In the genomic region with DNA sequence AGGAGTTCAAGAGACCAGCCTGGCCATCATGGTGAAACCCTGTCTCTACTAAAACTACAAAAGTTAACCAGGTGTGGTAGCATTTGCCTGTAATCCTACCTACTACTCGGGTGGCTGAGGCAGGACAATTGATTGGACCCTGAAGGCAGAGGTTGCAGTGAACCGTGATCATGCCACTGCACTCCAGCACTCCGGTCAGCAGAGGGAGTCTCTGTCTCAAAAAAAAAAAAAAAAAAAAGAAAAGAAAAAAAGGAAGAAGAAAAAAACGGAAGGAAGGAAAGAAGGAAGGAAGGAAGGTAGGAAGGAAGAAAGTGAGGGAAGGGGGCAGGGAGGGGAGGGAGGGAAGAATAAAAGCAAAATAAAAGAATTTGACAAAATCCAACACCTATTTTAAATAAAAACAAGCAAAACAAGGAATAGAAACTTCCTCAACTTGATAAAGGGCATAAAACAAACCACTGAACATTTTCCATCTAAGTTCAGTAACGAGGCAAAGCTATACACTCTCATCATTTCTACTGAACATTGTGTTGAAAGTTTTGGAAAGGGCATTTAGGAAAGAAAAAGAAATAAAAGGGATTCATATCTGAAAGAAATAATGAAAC, we compare ENCODE assay signal across 10 cellular contexts.
DNase-seq lines count a peak whose midpoint lies in the region; ATAC-seq and TF ChIP-seq lines count a peak whose summit lies in the region.
"Had no signal": no experiment of that assay in that cellular context is flagged by ENCODE, and none has a peak within 500 bp of the region (broad histone marks: within the 10 kb centered on the region; RNA-seq: fewer than 3 reads in every experiment).

No MANE protein-coding gene starts in this region.

- in situ Hi-C loops in SK-MEL-5 (cut with HindIII; ENCODE audit: low pct_unique_long_range_greater_than_20kb, low sequenced_read_pairs), result no loop called here

- no peak for ATAC-seq in sciatic nerve
- ATAC-seq in HG03442 (IDR thresholded peaks at IDR 0.05; ENCODE audit: unreplicated experiment), result no peak

- TF ChIP-seq CTCF in C4-2B (conservative IDR thresholded peaks at IDR 0.05), result peak; percentile 61

- peak; percentile 32 for DNase-seq in HT1080 (ENCODE audit: low read depth)
- DNase-seq in SK-MEL-5 (ENCODE audit: low read depth, low spot score), result peak; percentile 55
- DNase-seq in iPS-NIHi11 (ENCODE audit: low spot score), result peak; percentile 26
- DNase-seq in sciatic nerve (ENCODE audit: low spot score), result no peak
- DNase-seq in NCI-H2029 (lab: John Stamatoyannopoulos, UW), result no peak
- no peak for DNase-seq in NCI-H1436 (lab: John Stamatoyannopoulos, UW)
- DNase-seq: EL had no signal

- intact Hi-C loops in sciatic nerve (cut with DNase I), result no loop called here

- no peak overlapping the region for H3K27ac ChIP-seq in C4-2B
- H3K27ac ChIP-seq: HL-60 had no signal

Comparison
In these comparisons a context has a peak if more than half of its experiments do, and no peak if none do; other contexts are left out.
1. DNase-seq: peak in HT1080 (single experiment), SK-MEL-5 (single experiment) and iPS-NIHi11 (single experiment); none in sciatic nerve (single experiment), NCI-H2029 (single experiment) and NCI-H1436 (single experiment).